ENCODE assay signal across 23 cellular contexts in genomic region chr12:108119974-108120862, GRCh38. TPM values are rescaled to one million over a fixed set of nuclear protein-coding genes. Genes with fewer than 3 reads are reported as not detected.
A peak's percentile ranks its signal among the peaks of the same experiment; 100 is the strongest.
DNase-seq lines count a peak whose midpoint lies in the region; ATAC-seq, FAIRE-seq and TF ChIP-seq lines count a peak whose summit lies in the region.
"Had no signal": no experiment of that assay in that cellular context is flagged by ENCODE, and none has a peak within 500 bp of the region (broad histone marks: within the 10 kb centered on the region; RNA-seq: fewer than 3 reads in every experiment).

No MANE protein-coding gene starts in this region.

- H2BK120ac ChIP-seq in H1 (replicated peaks; ENCODE audit: low read depth, low read length): no peak overlapping the region

- H3K9ac ChIP-seq in H1 (replicated peaks in 1 of 4; ENCODE audit: extremely low read depth in 1 of 4, low read depth in 3 of 4, low read length in 3 of 4) (no peak overlapping the region), neural progenitor cell (no peak overlapping the region)

- CTCF ChIA-PET in H1 (lab: Charles Lee; ENCODE audit: partially characterized antibody): interaction anchor here (1.0 to 4.8 kb wide), 7 partner anchors 10 to 208 kb away, joined by 3 to 19 read pairs (median 3); partner anchors contain the start of gene WSCD2

- no peak overlapping the region for H3K27ac Mint-ChIP-seq in T-helper 2 cell treated with Interferon-gamma antibody and Interleukin-4, amounts not matched to agents 5 μg/mL and 100 μg/mL, for 36 hours
- H3K27ac Mint-ChIP-seq in neural progenitor cell: no peak overlapping the region
- no peak overlapping the region for H3K27ac Mint-ChIP-seq in activated naive CD8-positive, alpha-beta T cell treated with anti-CD3 and anti-CD28 coated beads, Interleukin-2, amount 50 U/mL, for 24 hours

- no peak overlapping the region for H2BK20ac ChIP-seq in H1 (ENCODE audit: low read length)

- no peak overlapping the region for H3K23ac ChIP-seq in H1 (ENCODE audit: insufficient read length)

- H3K56ac ChIP-seq in H1 (replicated peaks; ENCODE audit: insufficient read length, low read depth, low read length): no peak overlapping the region

- no peak overlapping the region; the same call in 1 of the 2 replicates for H2BK15ac ChIP-seq in H1 (ENCODE audit: low read length)

- H2AFZ ChIP-seq in H1 (ENCODE audit: low read length): peak overlapping the region; percentile 58; the same call in 1 of the 2 replicates
- peak overlapping the region; percentile 6 for H2AFZ ChIP-seq in neural progenitor cell (replicated peaks)

- H3K36me3 ChIP-seq in H1 (ENCODE audit: control insufficient read depth in 2 of 4, insufficient read depth in 4 of 4, low read length in 3 of 4): no peaks in the 10 kb centered on the region
- H3K36me3 ChIP-seq in neural progenitor cell: no peaks in the 10 kb centered on the region

- H4K20me1 ChIP-seq in H1 (replicated peaks in 1 of 2; ENCODE audit: control insufficient read depth in 1 of 2, insufficient read depth in 2 of 2, low read length in 2 of 2): no peaks in the 10 kb centered on the region
- no peaks in the 10 kb centered on the region for H4K20me1 ChIP-seq in neural progenitor cell (ENCODE audit: low read depth)

- H3K9me3 Mint-ChIP-seq in T-helper 2 cell treated with Interferon-gamma antibody and Interleukin-4, amounts not matched to agents 5 μg/mL and 100 μg/mL, for 36 hours: peaks cover 3% of the 10 kb centered on the region
- no peaks in the 10 kb centered on the region for H3K9me3 Mint-ChIP-seq in neural progenitor cell
- H3K9me3 Mint-ChIP-seq in activated naive CD8-positive, alpha-beta T cell treated with anti-CD3 and anti-CD28 coated beads, Interleukin-2, amount 50 U/mL, for 24 hours: no peaks in the 10 kb centered on the region

- no peaks in the 10 kb centered on the region for H3K79me1 ChIP-seq in H1 (ENCODE audit: low read depth, low read length)

- H3K4me3 ChIP-seq in H1 (ENCODE audit: extremely low read depth in 1 of 4, insufficient read depth in 2 of 4, low read depth in 3 of 4, low read length in 4 of 4): no peak overlapping the region
- no peak overlapping the region for H3K4me3 ChIP-seq in neural progenitor cell

- H3K27me3 ChIP-seq in H1 (replicated peaks in 1 of 4; ENCODE audit: control insufficient read depth in 3 of 4, extremely low read depth in 1 of 4, insufficient read depth in 3 of 4, low read length in 3 of 4) (no peaks in the 10 kb centered on the region), neural progenitor cell (no peaks in the 10 kb centered on the region)

- no peak overlapping the region for H4K8ac ChIP-seq in H1 (ENCODE audit: extremely low read depth, insufficient read depth, low read length)

- POLR2A ChIA-PET in H1 (lab: Charles Lee; ENCODE audit: partially characterized antibody): interaction anchor here (1.0 to 1.2 kb wide), 2 partner anchors 8 to 9 kb away, joined by 3 to 4 read pairs; partner anchors contain the start of gene WSCD2

- FAIRE-seq in H1 (lab: Jason Lieb, UNC) (no peak), GM12892 (lab: Jason Lieb, UNC) (no peak)
- FAIRE-seq: D721Med had no signal

- H3K4me3 Mint-ChIP-seq in T-helper 2 cell treated with Interferon-gamma antibody and Interleukin-4, amounts not matched to agents 5 μg/mL and 100 μg/mL, for 36 hours: peak overlapping the region; percentile 60
- H3K4me3 Mint-ChIP-seq in neural progenitor cell: no peak overlapping the region
- H3K4me3 Mint-ChIP-seq in activated naive CD8-positive, alpha-beta T cell treated with anti-CD3 and anti-CD28 coated beads, Interleukin-2, amount 50 U/mL, for 24 hours: no peak overlapping the region

- H3K23me2 ChIP-seq in H1 (ENCODE audit: low read depth, low read length): no peaks in the 10 kb centered on the region; the same call in 1 of the 2 replicates

- WGBS in H1 (ENCODE audit: extremely low coverage in 1 of 2, insufficient coverage in 1 of 2, insufficient read length in 1 of 2, insufficient replicate concordance in 2 of 2, low coverage in 1 of 2, low lambda C conversion rate in 2 of 2, missing lambda C conversion rate in 1 of 2), 2 experiments: 81% methylated on average over 8 of the region's 8 CpGs; no CpG with 5 or more reads in 1 of the 2 experiments

- H3K4me2 ChIP-seq in H1 (ENCODE audit: insufficient read depth in 1 of 2, low read depth in 2 of 2, low read length in 2 of 2): no peak overlapping the region
- no peak overlapping the region for H3K4me2 ChIP-seq in neural progenitor cell

- H3K4me1 ChIP-seq in H1 (replicated peaks in 1 of 4; ENCODE audit: control insufficient read depth in 3 of 4, insufficient read depth in 4 of 4, low read length in 3 of 4): peaks cover 0 to 9% (median 2%) of the 10 kb centered on the region in 4 experiments; a peak in 2 of 7 replicates
- H3K4me1 ChIP-seq in neural progenitor cell: peaks cover 3% of the 10 kb centered on the region

- no peak overlapping the region for H3K14ac ChIP-seq in H1 (ENCODE audit: insufficient read length)

- ATAC-seq in activated naive CD8-positive, alpha-beta T cell treated with anti-CD3 and anti-CD28 coated beads, Interleukin-2, amount 50 U/mL, for 24 hours: no peak
- ATAC-seq in HG03342 (IDR thresholded peaks at IDR 0.05; ENCODE audit: unreplicated experiment): no peak
- ATAC-seq: Right ventricle myocardium inferior had no signal

- H2AK5ac ChIP-seq in H1 (ENCODE audit: low read depth, low read length): no peak overlapping the region

- no peaks in the 10 kb centered on the region for H3K79me2 ChIP-seq in H1 (ENCODE audit: control insufficient read depth in 1 of 2, insufficient read depth in 2 of 2, low read length in 2 of 2)
- no peaks in the 10 kb centered on the region for H3K79me2 ChIP-seq in neural progenitor cell (ENCODE audit: low read depth)

- H3K27me3 Mint-ChIP-seq in T-helper 2 cell treated with Interferon-gamma antibody and Interleukin-4, amounts not matched to agents 5 μg/mL and 100 μg/mL, for 36 hours (ENCODE audit: low read depth): peaks cover 2% of the 10 kb centered on the region
- peaks cover 4% of the 10 kb centered on the region for H3K27me3 Mint-ChIP-seq in neural progenitor cell (ENCODE audit: insufficient read depth, low read depth)
- peaks cover 26% of the 10 kb centered on the region for H3K27me3 Mint-ChIP-seq in activated naive CD8-positive, alpha-beta T cell treated with anti-CD3 and anti-CD28 coated beads, Interleukin-2, amount 50 U/mL, for 24 hours

- no peak overlapping the region; the same call in 1 of the 2 replicates for H2BK5ac ChIP-seq in H1 (ENCODE audit: low read depth, low read length)

- no peak for DNase-seq in T-helper 2 cell treated with Interferon-gamma antibody and Interleukin-4, amounts not matched to agents 5 μg/mL and 100 μg/mL, for 36 hours (ENCODE audit: low spot score)
- DNase-seq in T-helper 2 cell: no peak
- DNase-seq in H1 (ENCODE audit: low read depth in 1 of 2, low spot score in 2 of 2): no peak
- DNase-seq in neural progenitor cell (ENCODE audit: low spot score): no peak
- DNase-seq in activated naive CD8-positive, alpha-beta T cell treated with anti-CD3 and anti-CD28 coated beads, Interleukin-2, amount 50 U/mL, for 24 hours: no peak
- DNase-seq in GM12892 (ENCODE audit: insufficient read length): no peak
- DNase-seq in HK-2 (ENCODE audit: unreplicated experiment): no peak
- DNase-seq: 8988T, EL, GF-D8, H7, NCI-H1105, NCI-H146, NCI-H2081, NCI-H2171, NCI-H345, NCI-H524 treated with DMSO at 0.1 percent for 48 hours, SW 1271 had no signal

- no peaks in the 10 kb centered on the region for H3K36me3 Mint-ChIP-seq in T-helper 2 cell treated with Interferon-gamma antibody and Interleukin-4, amounts not matched to agents 5 μg/mL and 100 μg/mL, for 36 hours (ENCODE audit: low read depth)
- peaks cover 1% of the 10 kb centered on the region for H3K36me3 Mint-ChIP-seq in neural progenitor cell
- no peaks in the 10 kb centered on the region for H3K36me3 Mint-ChIP-seq in activated naive CD8-positive, alpha-beta T cell treated with anti-CD3 and anti-CD28 coated beads, Interleukin-2, amount 50 U/mL, for 24 hours (ENCODE audit: low read depth)

- H2BK12ac ChIP-seq in H1 (ENCODE audit: low read depth, low read length): no peak overlapping the region

- H4K5ac ChIP-seq in H1 (ENCODE audit: insufficient read length, low read depth, low read length): no peak overlapping the region

- TF ChIP-seq CTCF in H1 (IDR thresholded peaks at IDR 0.05; ENCODE audit: control extremely low read depth in 1 of 3, insufficient read depth in 1 of 3, low read depth in 1 of 3, low read length in 3 of 3) (no peak), neural progenitor cell (IDR thresholded peaks at IDR 0.05) (no peak)

- H3K18ac ChIP-seq in H1 (ENCODE audit: extremely low read depth, low read length): no peak overlapping the region

- no peaks in the 10 kb centered on the region for H3F3A ChIP-seq in neural progenitor cell (ENCODE audit: low read depth)

- H3K4me1 Mint-ChIP-seq in T-helper 2 cell treated with Interferon-gamma antibody and Interleukin-4, amounts not matched to agents 5 μg/mL and 100 μg/mL, for 36 hours (ENCODE audit: low read depth): peaks cover 7% of the 10 kb centered on the region
- H3K4me1 Mint-ChIP-seq in neural progenitor cell: peaks cover 32% of the 10 kb centered on the region
- peaks cover 3% of the 10 kb centered on the region for H3K4me1 Mint-ChIP-seq in activated naive CD8-positive, alpha-beta T cell treated with anti-CD3 and anti-CD28 coated beads, Interleukin-2, amount 50 U/mL, for 24 hours

- TF ChIP-seq POLR2A in H1 (IDR thresholded peaks at IDR 0.05; ENCODE audit: control extremely low read depth in 1 of 2, low read depth in 2 of 2, low read length in 2 of 2) (no peak), GM12892 (IDR thresholded peaks at IDR 0.05; ENCODE audit: low read depth, low read length) (no peak)

- TF ChIP-seq EP300 in H1 (IDR thresholded peaks at IDR 0.05; ENCODE audit: borderline replicate concordance in 1 of 2, low read depth in 2 of 2, low read length in 2 of 2): no peak

- H3K9me3 ChIP-seq in H1 (ENCODE audit: insufficient read depth in 2 of 2, low read depth in 1 of 2, low read length in 1 of 2) (peaks cover 0 to 3% of the 10 kb centered on the region in 2 experiments; a peak in 2 of 4 replicates), neural progenitor cell (ENCODE audit: low read depth) (no peaks in the 10 kb centered on the region)

- H4K91ac ChIP-seq in H1 (replicated peaks; ENCODE audit: insufficient read length, low read length): no peak overlapping the region

- TF ChIP-seq RAD21 in H1 (IDR thresholded peaks at IDR 0.05 in 1 of 2, conservative IDR thresholded peaks at IDR 0.05 in 1 of 2; ENCODE audit: low read depth in 2 of 2, low read length in 2 of 2): no peak

- peak overlapping the region; percentile 25 for H3K4ac ChIP-seq in H1 (replicated peaks; ENCODE audit: insufficient read length, low read depth, low read length)

- H3K27ac ChIP-seq in H1 (ENCODE audit: low read depth, low read length) (no peak overlapping the region), neural progenitor cell (no peak overlapping the region)

RNA-seq across cellular contexts. Expression of gene WSCD2, which starts 8.9 kb away (rescaled TPM):
- total RNA-seq in H1 (2021; fragmentation: NEBNext Ultra II Directional; extraction: Animal tissue kit (Norgen Biotek cat#: 25700)): 1.7 and 2.2 TPM in 2 replicates
- 0.99 and 1.3 TPM in 2 replicates for polyA plus RNA-seq in H1 (2011; rRNA removed)
- 1.00 TPM for polyA plus RNA-seq in H1 (2011; cell fraction: cytosol; rRNA removed)
- polyA plus RNA-seq in H1 (2011; cell fraction: nucleus; rRNA removed): 2.6 TPM
- 1.1 to 2.5 TPM (median 1.3 TPM) in 4 replicates for polyA plus RNA-seq in H1 (2012, experiment 1 of 2)
- 1.1 TPM for polyA plus RNA-seq in H1 (2012, experiment 2 of 2)
- 0.73 TPM for polyA plus RNA-seq in H1 (2013, experiment 1 of 2)
- polyA plus RNA-seq in H1 (2013, experiment 2 of 2): 0.70 TPM
- 1.7 and 5.8 TPM in 2 replicates for polyA minus RNA-seq in H1 (2011; rRNA and poly(A)+ RNA removed)
- 1.9 TPM for polyA minus RNA-seq in H1 (2011; cell fraction: cytosol; rRNA and poly(A)+ RNA removed)
- polyA minus RNA-seq in H1 (2011; cell fraction: nucleus; rRNA and poly(A)+ RNA removed): 4.1 TPM
- total RNA-seq in neural progenitor cell (ENCODE audit: low replicate concordance): 3.0 and 6.6 TPM in 2 replicates
- not detected for polyA plus RNA-seq in GM12892 (2012; ENCODE audit: missing spikeins)
- total RNA-seq: HT1080, SK-MEL-5 had no signal
